ENCODE assay signal across 1 cellular context in genomic region chr18:5894215-5894612, GRCh38.
TF ChIP-seq lines count a peak whose summit lies in the region.

No MANE protein-coding gene starts in this region.

TF ChIP-seq in GM23338, 12 proteins besides CTCF, POLR2A, EP300 and RAD21 (continued from another document):
- TF ChIP-seq ETS1 (IDR thresholded peaks at IDR 0.05), result no peak
- TF ChIP-seq ZNF462 (CRISPR knock-in tag; IDR thresholded peaks at IDR 0.05), result no peak
- TF ChIP-seq EZH2phosphoT487 (IDR thresholded peaks at IDR 0.05; ENCODE audit: unreplicated experiment), result no peak
